ENCODE assay signal across 13 cellular contexts in genomic region chr14:64745511-64746041, GRCh38. TPM values are rescaled to one million over a fixed set of nuclear protein-coding genes. Genes with fewer than 3 reads are reported as not detected.
DNase-seq lines count a peak whose midpoint lies in the region; ATAC-seq, FAIRE-seq and TF ChIP-seq lines count a peak whose summit lies in the region.
"Had no signal": no experiment of that assay in that cellular context is flagged by ENCODE, and none has a peak within 500 bp of the region (broad histone marks: within the 10 kb centered on the region; RNA-seq: fewer than 3 reads in every experiment).

No MANE protein-coding gene starts in this region.

- no peak for FAIRE-seq in K562 (lab: Jason Lieb, UNC)
- FAIRE-seq: endometrium had no signal

- H4K20me1 ChIP-seq in K562 (replicated peaks; ENCODE audit: control insufficient read depth, insufficient read depth, low read length): no peaks in the 10 kb centered on the region; the same call in 1 of the 2 replicates

- H3K9me3 Mint-ChIP-seq in CD4-positive, alpha-beta memory T cell: peaks cover 0 to 5% (median 0%) of the 10 kb centered on the region in 8 donors
- no peaks in the 10 kb centered on the region for H3K9me3 Mint-ChIP-seq in progenitor cell of endocrine pancreas (ENCODE audit: low read depth)
- H3K9me3 Mint-ChIP-seq: naive thymus-derived CD8-positive, alpha-beta T cell had no signal

- H3K36me3 Mint-ChIP-seq in CD4-positive, alpha-beta memory T cell: peaks cover 37 to 60% of the 10 kb centered on the region in 2 donors
- peaks cover 11% of the 10 kb centered on the region for H3K36me3 Mint-ChIP-seq in progenitor cell of endocrine pancreas (ENCODE audit: insufficient read depth)
- H3K36me3 Mint-ChIP-seq: naive thymus-derived CD8-positive, alpha-beta T cell had no signal

- CTCF ChIA-PET in CD4-positive, alpha-beta memory T cell (lab: Charles Lee; ENCODE audit: partially characterized antibody): interaction anchor here (0.8 to 2.4 kb wide), 11 partner anchors 9 to 74 kb away, joined by 3 to 11 read pairs (median 4); partner anchors contain the start of gene PLEKHG3
- CTCF ChIA-PET in K562 (lab: Yijun Ruan, JAX; ENCODE audit: low intra/inter-chr PET ratio): no interaction called here

- TF ChIP-seq POLR2A in K562 (conservative IDR thresholded peaks at IDR 0.05): no peak
- TF ChIP-seq POLR2A in prostate gland (IDR thresholded peaks at IDR 0.05): no peak

- no peak overlapping the region for H3K4me3 ChIP-seq in CD4-positive, alpha-beta memory T cell (ENCODE audit: low read length in 2 of 2)
- H3K4me3 ChIP-seq in K562 (no peak overlapping the region), prostate gland (no peak overlapping the region)

- no peak overlapping the region for H2AFZ ChIP-seq in K562 (ENCODE audit: low read depth, low read length)

- H3K9me3 ChIP-seq in CD4-positive, alpha-beta memory T cell (ENCODE audit: control insufficient read depth in 1 of 2, low read length in 2 of 2): no peaks in the 10 kb centered on the region
- no peaks in the 10 kb centered on the region for H3K9me3 ChIP-seq in K562 (replicated peaks; ENCODE audit: control insufficient read depth, insufficient read depth, low read depth, low read length)
- H3K9me3 ChIP-seq in prostate gland: no peaks in the 10 kb centered on the region

- H3K27ac Mint-ChIP-seq in CD4-positive, alpha-beta memory T cell: peak overlapping the region; percentile 71 to 93 (median 85)
- H3K27ac Mint-ChIP-seq in progenitor cell of endocrine pancreas: peak overlapping the region; percentile 59

- H3K27me3 Mint-ChIP-seq in CD4-positive, alpha-beta memory T cell: no peaks in the 10 kb centered on the region
- H3K27me3 Mint-ChIP-seq in progenitor cell of endocrine pancreas: no peaks in the 10 kb centered on the region
- H3K27me3 Mint-ChIP-seq: naive thymus-derived CD8-positive, alpha-beta T cell had no signal

- intact Hi-C loops in CD4-positive, alpha-beta memory T cell (cut with micrococcal nuclease): no loop called here
- intact Hi-C loops in K562 (cut with micrococcal nuclease) (no loop called here), prostate gland (cut with DNase I) (loop anchor here (2.0 kb wide), 1 partner anchor 75 kb away; no protein-coding TSS in a partner anchor)

- WGBS in K562 (ENCODE audit: insufficient coverage, low coverage, missing lambda C conversion rate): 5% methylated on average over 6 of the region's 8 CpGs
- WGBS in prostate gland: 59% methylated on average over 8 of the region's 8 CpGs

- H3K9me1 ChIP-seq in K562 (ENCODE audit: control insufficient read depth, insufficient read depth, low read length): no peaks in the 10 kb centered on the region

- no peak overlapping the region for H3K9ac ChIP-seq in K562 (ENCODE audit: insufficient read depth in 1 of 2, low read depth in 2 of 2, low read length in 2 of 2)

- ATAC-seq in K562 (0 out of 3 replicates have a peak, but pooled peaks have one; percentile 28), HG03342 (IDR thresholded peaks at IDR 0.05; ENCODE audit: unreplicated experiment) (no peak)
- ATAC-seq: naive thymus-derived CD8-positive, alpha-beta T cell had no signal

- BruUV-seq in K562 (replicated peaks; lab: Mats Ljungman, UMichigan): no TSS peak

- H3K79me2 ChIP-seq in K562 (ENCODE audit: control insufficient read depth, insufficient read depth, low read length): no peaks in the 10 kb centered on the region

- 0 out of 4 replicates have a peak, but pooled peaks of 1 of the 2 experiments have one; percentile 8 for TF ChIP-seq RAD21 in K562 (CRISPR knock-in tag; conservative IDR thresholded peaks at IDR 0.05 in 1 of 2, IDR thresholded peaks at IDR 0.05 in 1 of 2)

- peak overlapping the region in 7 of 8 donors; percentile 12 to 75 (median 43) for H3K4me3 Mint-ChIP-seq in CD4-positive, alpha-beta memory T cell
- no peak overlapping the region for H3K4me3 Mint-ChIP-seq in progenitor cell of endocrine pancreas (ENCODE audit: low read depth)
- H3K4me3 Mint-ChIP-seq: naive thymus-derived CD8-positive, alpha-beta T cell had no signal

- H3K4me1 Mint-ChIP-seq in CD4-positive, alpha-beta memory T cell: peaks cover 30 to 52% (median 38%) of the 10 kb centered on the region in 4 donors
- H3K4me1 Mint-ChIP-seq in progenitor cell of endocrine pancreas (ENCODE audit: low read depth): peaks cover 6% of the 10 kb centered on the region

- no peaks in the 10 kb centered on the region for H3K27me3 ChIP-seq in CD4-positive, alpha-beta memory T cell (ENCODE audit: insufficient read depth, low read length)
- H3K27me3 ChIP-seq in K562 (ENCODE audit: control insufficient read depth in 2 of 2, insufficient read depth in 2 of 2, low read length in 2 of 2) (peaks cover 12 to 87% of the 10 kb centered on the region in 2 experiments), prostate gland (replicated peaks; ENCODE audit: insufficient read depth) (no peaks in the 10 kb centered on the region)

- no peak for DNase-seq in CD4-positive, alpha-beta memory T cell
- DNase-seq in K562 (ENCODE audit: extremely low read depth in 1 of 4, low spot score in 3 of 4): no peak
- peak; percentile 49 for DNase-seq in iPS-NIHi7 (ENCODE audit: extremely low spot score)
- no peak for DNase-seq in progenitor cell of endocrine pancreas (ENCODE audit: low spot score, unreplicated experiment)
- no peak for DNase-seq in prostate gland (ENCODE audit: low spot score)
- DNase-seq in NCI-H2029 (lab: John Stamatoyannopoulos, UW): no peak
- DNase-seq in DMS153 (lab: John Stamatoyannopoulos, UW): no peak
- DNase-seq: DMS79; naive thymus-derived CD8-positive, alpha-beta T cell; NCI-H1417; SIG-M5 had no signal

- in situ Hi-C loops in K562 (cut with MboI): no loop called here

- peaks cover 29% of the 10 kb centered on the region for H3K4me1 ChIP-seq in CD4-positive, alpha-beta memory T cell (ENCODE audit: insufficient read depth, low read length)
- no peaks in the 10 kb centered on the region; a peak in 1 of 5 replicates for H3K4me1 ChIP-seq in K562 (replicated peaks in 1 of 2; ENCODE audit: control insufficient read depth in 2 of 2, insufficient read depth in 2 of 2, low read length in 2 of 2)
- no peaks in the 10 kb centered on the region for H3K4me1 ChIP-seq in prostate gland (replicated peaks)

- H3K4me2 ChIP-seq in K562 (ENCODE audit: insufficient read depth, low read length): no peak overlapping the region

- POLR2A ChIA-PET in CD4-positive, alpha-beta memory T cell (lab: Charles Lee; ENCODE audit: partially characterized antibody): interaction anchor here (0.8 to 2.8 kb wide), 8 partner anchors 10 to 41 kb away, joined by 3 to 11 read pairs (median 7); partner anchors contain the start of gene PLEKHG3
- POLR2A ChIA-PET in K562 (lab: Yijun Ruan, JAX): interaction anchor here (0.7 kb wide), 1 partner anchor 13 kb away, joined by 3 read pairs; no protein-coding TSS in a partner anchor

- TF ChIP-seq CTCF in K562 (IDR thresholded peaks at IDR 0.05 in 2 of 3, conservative IDR thresholded peaks at IDR 0.05 in 1 of 3; ENCODE audit: insufficient read depth in 2 of 3, low read depth in 1 of 3, low read length in 3 of 3) (no peak), progenitor cell of endocrine pancreas (IDR thresholded peaks at IDR 0.05; ENCODE audit: unreplicated experiment) (no peak), prostate gland (IDR thresholded peaks at IDR 0.05) (no peak)

- no peak for TF ChIP-seq EP300 in K562 (IDR thresholded peaks at IDR 0.05; ENCODE audit: low read length)

- H3K27ac ChIP-seq in CD4-positive, alpha-beta memory T cell (ENCODE audit: low read depth, low read length): peak overlapping the region; percentile 28
- H3K27ac ChIP-seq in K562 (ENCODE audit: extremely low read depth, low read depth, low read length) (no peak overlapping the region), prostate gland (no peak overlapping the region)

- H3K36me3 ChIP-seq in CD4-positive, alpha-beta memory T cell (ENCODE audit: insufficient read depth, low read length): peaks cover 10% of the 10 kb centered on the region
- H3K36me3 ChIP-seq in K562 (ENCODE audit: control insufficient read depth, insufficient read depth, low read length) (no peaks in the 10 kb centered on the region), prostate gland (peaks cover 0 to 20% of the 10 kb centered on the region in 2 donors)

TF ChIP-seq in K562, 482 proteins besides CTCF, POLR2A, EP300 and RAD21:
- TF ChIP-seq RHOXF2B (CRISPR knock-in tag; conservative IDR thresholded peaks at IDR 0.05): no peak
- TF ChIP-seq SUPT5H (IDR thresholded peaks at IDR 0.05): no peak
- TF ChIP-seq TBL1XR1 (IDR thresholded peaks at IDR 0.05; ENCODE audit: low read length in 2 of 2): no peak
- TF ChIP-seq TAF7 (tag; IDR thresholded peaks at IDR 0.05): no peak
- TF ChIP-seq SMC3 (conservative IDR thresholded peaks at IDR 0.05; ENCODE audit: insufficient read depth, low read depth, low read length): no peak
- TF ChIP-seq ZNF830 (CRISPR knock-in tag; IDR thresholded peaks at IDR 0.05): no peak

RNA-seq across cellular contexts. Expression of gene PLEKHG3, which starts 41.4 kb away (rescaled TPM):
- total RNA-seq in CD4-positive, alpha-beta memory T cell: 10 to 100 TPM; 53.3 to 56.5 TPM
- polyA plus RNA-seq in CD4-positive, alpha-beta memory T cell: 10 to 100 TPM; 10.8 to 62.6 TPM
- 0.07 TPM in 1 of 2 replicates, not detected in the other for total RNA-seq in K562 (2011; cell fraction: chromatin; rRNA removed; ENCODE audit: low replicate concordance)
- not detected in 2 replicates for total RNA-seq in K562 (2011; cell fraction: nucleolus; rRNA removed)
- not detected in 2 replicates for total RNA-seq in K562 (2011; cell fraction: nucleoplasm; rRNA removed)
- total RNA-seq in K562 (2014; rRNA removed): not detected in 2 replicates
- total RNA-seq in K562 (2014; rRNA removed; fragmentation: Illumina TruSeq; extraction: Trizol): not detected in 2 replicates
- total RNA-seq in K562 (2015; rRNA removed; fragmentation: Illumina TruSeq; extraction: Trizol): not detected in 2 replicates
- 0.11 and 0.16 TPM in 2 replicates for total RNA-seq in K562 (2021)
- 0.04 TPM in 1 of 2 replicates, not detected in the other for polyA plus RNA-seq in K562 (2011; rRNA removed)
- 0.06 and 0.16 TPM in 2 replicates for polyA plus RNA-seq in K562 (2011; cell fraction: cytosol; rRNA removed)
- polyA plus RNA-seq in K562 (2011; cell fraction: nucleus; rRNA removed): 0.16 and 0.25 TPM in 2 replicates
- polyA plus RNA-seq in K562 (2012): 0.08 TPM in 1 of 2 replicates, not detected in the other
- polyA plus RNA-seq in K562 (2014; fragmentation: Illumina TruSeq; extraction: Trizol): not detected in 2 replicates
- polyA plus RNA-seq in K562 (2014; fragmentation: Nextera tagmentation; extraction: Ambion mirVana): not detected
- polyA plus RNA-seq in K562 (2014; rRNA removed): not detected in 2 replicates
- not detected in 2 replicates for polyA minus RNA-seq in K562 (2011; rRNA and poly(A)+ RNA removed)
- polyA minus RNA-seq in K562 (2011; cell fraction: cytosol; rRNA and poly(A)+ RNA removed): 2.6 TPM in 1 of 2 replicates, not detected in the other
- polyA minus RNA-seq in K562 (2011; cell fraction: nucleus; rRNA and poly(A)+ RNA removed): under 0.01 and 0.27 TPM in 2 replicates
- total RNA-seq in progenitor cell of endocrine pancreas: 76.0 and 81.0 TPM in 2 replicates
- total RNA-seq in prostate gland: 10 to 100 TPM; 57.8 to 69.7 TPM

Comparison
In these comparisons a context has a peak if more than half of its experiments do, and no peak if none do; other contexts are left out.
1. RNA of gene PLEKHG3, which starts 41.4 kb away (total RNA-seq): 76.0 to 81.0 TPM in progenitor cell of endocrine pancreas, 57.8 to 69.7 TPM in prostate gland and 53.3 to 56.5 TPM in CD4-positive, alpha-beta memory T cell; 0.07 to 0.16 TPM in K562; every median in the first group is over 10 times any median in the second.